Comparison of ENCODE assay signal across 25 cellular contexts in genomic region chr2:17422066-17422465, GRCh38.
"Had no signal": no experiment of that assay in that cellular context is flagged by ENCODE, and none has a peak within 500 bp of the region (broad histone marks: within the 10 kb centered on the region; RNA-seq: fewer than 3 reads in every experiment).

No MANE protein-coding gene starts in this region.

- ATAC-seq: gastroesophageal sphincter; heart left ventricle; left lobe of liver; lower lobe of right lung; stimulated activated memory B cell treated with anti-CD40 and anti-IgM and Interleukin-4, amounts not matched to agents 10 μg/mL and 1 μg/mL and 100 μg/mL, for 72 hours; WTC11 had no signal

- H3K4me2 ChIP-seq: smooth muscle cell had no signal

- DNase-seq: activated CD4-positive, alpha-beta T cell treated with anti-CD3 and anti-CD28 coated beads, Interleukin-2, amount 50 U/mL, for 48 hours; activated CD8-positive, alpha-beta memory T cell treated with anti-CD3 and anti-CD28 coated beads, Interleukin-2, amount 50 U/mL, for 48 hours; activated naive CD4-positive, alpha-beta T cell treated with Interleukin-2 at 50 U/mL for 16 hours; activated naive CD8-positive, alpha-beta T cell treated with anti-CD3 and anti-CD28 coated beads for 36 hours; activated T-cell treated with anti-CD3 and anti-CD28 coated beads, Interleukin-2, amount 50 U/mL, for 48 hours; effector CD4-positive, alpha-beta T cell; heart left ventricle; islet precursor cell; lower lobe of right lung; naive B cell; nucleus accumbens; right lobe of liver; stimulated activated CD4-positive, alpha-beta T cell treated with anti-CD3 and anti-CD28 coated beads, Interleukin-15, amount 100 ng/mL, for 24 hours; stomach; T-helper 1 cell; testis; trophoblast cell had no signal

- H3K27ac ChIP-seq: gastroesophageal sphincter, heart left ventricle, lower lobe of right lung, parathyroid adenoma, right lobe of liver, stomach, testis, vagina had no signal

- H3K4me3 ChIP-seq: gastroesophageal sphincter, heart left ventricle, lower lobe of right lung, right lobe of liver, smooth muscle cell, stomach, testis, vagina had no signal

- H3K27me3 ChIP-seq: gastroesophageal sphincter, heart left ventricle, right lobe of liver, stomach, testis, vagina had no signal

- FAIRE-seq: endometrium had no signal

- H3K9ac ChIP-seq: parathyroid adenoma had no signal

- H3K4me1 ChIP-seq: gastroesophageal sphincter, heart left ventricle, lower lobe of right lung, parathyroid adenoma, stomach, testis, vagina had no signal

- H2AFZ ChIP-seq: parathyroid adenoma had no signal

- H3K36me3 ChIP-seq: gastroesophageal sphincter, heart left ventricle, lower lobe of right lung, right lobe of liver, stomach, vagina had no signal

- H3K9me3 ChIP-seq: gastroesophageal sphincter, heart left ventricle, lower lobe of right lung, right lobe of liver, stomach, testis, vagina had no signal

- H3K79me2 ChIP-seq: parathyroid adenoma had no signal
